ENCODE assay signal across 1 cellular context in the genomic region with DNA sequence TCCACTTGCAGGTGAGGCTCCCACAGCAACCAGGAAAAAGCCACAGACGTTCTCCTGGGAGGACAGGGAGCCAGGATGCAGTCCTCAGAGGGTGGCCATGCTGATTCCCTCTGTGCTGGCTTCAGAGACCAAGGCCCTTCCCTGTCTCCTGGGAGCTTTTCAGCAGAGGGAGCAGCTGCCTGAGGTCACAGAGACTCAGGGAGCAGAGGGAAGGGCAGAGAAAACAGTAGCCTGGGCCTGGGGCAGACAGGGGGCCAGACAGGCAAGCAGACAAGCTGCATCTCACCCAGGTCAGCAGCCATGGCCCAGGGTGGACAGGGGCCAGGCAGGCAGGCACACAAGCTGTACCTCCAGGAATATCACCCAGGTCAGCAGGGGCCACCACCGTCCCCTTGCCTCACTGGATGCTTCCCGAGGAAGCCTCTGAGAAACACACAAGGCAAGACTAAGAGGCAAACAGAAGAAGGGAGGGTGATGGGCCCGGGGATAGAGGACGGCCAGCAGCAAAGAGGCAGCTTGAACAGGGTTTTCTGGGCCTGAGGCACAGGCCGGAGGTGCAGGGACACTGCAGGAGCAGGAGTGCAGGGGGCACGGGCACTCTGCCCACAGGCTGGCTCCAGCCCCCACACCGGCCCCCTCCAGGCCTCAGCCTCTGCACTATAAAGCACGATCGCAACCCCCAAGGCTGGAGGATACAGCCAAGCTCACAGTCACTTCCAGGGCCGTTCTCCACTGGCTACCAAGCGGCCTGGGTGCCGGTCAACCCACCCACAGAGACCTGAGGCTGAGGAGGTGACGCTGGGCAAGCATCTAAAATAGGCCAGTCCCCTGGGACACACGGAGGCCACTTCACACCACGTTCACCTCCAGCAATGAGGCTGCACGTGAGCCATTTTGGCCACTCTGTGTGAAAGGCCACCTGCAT.
TF ChIP-seq lines count a peak whose summit lies in the region.

No MANE protein-coding gene starts in this region.

TF ChIP-seq in HEK293, 187 proteins besides CTCF, POLR2A, EP300 and RAD21 (continued from another document):
- TF ChIP-seq, protein P1, sequence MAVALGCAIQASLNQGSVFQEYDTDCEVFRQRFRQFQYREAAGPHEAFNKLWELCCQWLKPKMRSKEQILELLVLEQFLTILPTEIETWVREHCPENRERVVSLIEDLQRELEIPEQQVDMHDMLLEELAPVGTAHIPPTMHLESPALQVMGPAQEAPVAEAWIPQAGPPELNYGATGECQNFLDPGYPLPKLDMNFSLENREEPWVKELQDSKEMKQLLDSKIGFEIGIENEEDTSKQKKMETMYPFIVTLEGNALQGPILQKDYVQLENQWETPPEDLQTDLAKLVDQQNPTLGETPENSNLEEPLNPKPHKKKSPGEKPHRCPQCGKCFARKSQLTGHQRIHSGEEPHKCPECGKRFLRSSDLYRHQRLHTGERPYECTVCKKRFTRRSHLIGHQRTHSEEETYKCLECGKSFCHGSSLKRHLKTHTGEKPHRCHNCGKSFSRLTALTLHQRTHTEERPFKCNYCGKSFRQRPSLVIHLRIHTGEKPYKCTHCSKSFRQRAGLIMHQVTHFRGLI (tag by site-specific recombination; IDR thresholded peaks at IDR 0.05), result no peak
- TF ChIP-seq ZNF221 (tag by site-specific recombination; IDR thresholded peaks at IDR 0.05; ENCODE audit: borderline replicate concordance) (no peak), SCRT1 (tag by site-specific recombination; IDR thresholded peaks at IDR 0.05; ENCODE audit: borderline replicate concordance) (no peak), MEIS1 (CRISPR knock-in tag; IDR thresholded peaks at IDR 0.05; ENCODE audit: borderline replicate concordance) (no peak), ZNF132 (tag by site-specific recombination; IDR thresholded peaks at IDR 0.05; ENCODE audit: borderline replicate concordance) (no peak), MZF1 (tag by site-specific recombination; IDR thresholded peaks at IDR 0.05; ENCODE audit: borderline replicate concordance) (no peak), ZEB2 (tag by site-specific recombination; IDR thresholded peaks at IDR 0.05) (no peak), ZNF501 (tag by site-specific recombination; IDR thresholded peaks at IDR 0.05) (no peak), ZNF133 (tag by site-specific recombination; IDR thresholded peaks at IDR 0.05) (no peak), PATZ1 (tag by site-specific recombination; IDR thresholded peaks at IDR 0.05) (no peak), ZNF610 (tag by site-specific recombination; IDR thresholded peaks at IDR 0.05; ENCODE audit: borderline replicate concordance) (no peak), RBAK (tag by site-specific recombination; IDR thresholded peaks at IDR 0.05) (no peak), ZNF777 (tag by site-specific recombination; IDR thresholded peaks at IDR 0.05; ENCODE audit: borderline replicate concordance) (no peak), GLIS2 (tag by site-specific recombination; IDR thresholded peaks at IDR 0.05) (peak; percentile 48; the same call in 1 of the 2 replicates), ZNF76 (tag by site-specific recombination; IDR thresholded peaks at IDR 0.05; ENCODE audit: borderline replicate concordance, low read depth) (no peak), IKZF3 (tag by site-specific recombination; IDR thresholded peaks at IDR 0.05) (0 out of 2 replicates have a peak, but pooled peaks have one; percentile 13), ZNF214 (tag by site-specific recombination; IDR thresholded peaks at IDR 0.05; ENCODE audit: borderline replicate concordance) (no peak), ZNF670 (tag by site-specific recombination; IDR thresholded peaks at IDR 0.05; ENCODE audit: low read depth) (no peak), ZNF558 (tag by site-specific recombination; IDR thresholded peaks at IDR 0.05) (no peak), ZNF571 (tag by site-specific recombination; IDR thresholded peaks at IDR 0.05) (no peak), REPIN1 (tag by site-specific recombination; IDR thresholded peaks at IDR 0.05; ENCODE audit: low read depth) (no peak), ZNF266 (tag by site-specific recombination; IDR thresholded peaks at IDR 0.05; ENCODE audit: low read depth) (no peak), EGR2 (tag by site-specific recombination; IDR thresholded peaks at IDR 0.05; ENCODE audit: low read depth) (0 out of 2 replicates have a peak, but pooled peaks have one; percentile 12)
- TF ChIP-seq, protein P2, sequence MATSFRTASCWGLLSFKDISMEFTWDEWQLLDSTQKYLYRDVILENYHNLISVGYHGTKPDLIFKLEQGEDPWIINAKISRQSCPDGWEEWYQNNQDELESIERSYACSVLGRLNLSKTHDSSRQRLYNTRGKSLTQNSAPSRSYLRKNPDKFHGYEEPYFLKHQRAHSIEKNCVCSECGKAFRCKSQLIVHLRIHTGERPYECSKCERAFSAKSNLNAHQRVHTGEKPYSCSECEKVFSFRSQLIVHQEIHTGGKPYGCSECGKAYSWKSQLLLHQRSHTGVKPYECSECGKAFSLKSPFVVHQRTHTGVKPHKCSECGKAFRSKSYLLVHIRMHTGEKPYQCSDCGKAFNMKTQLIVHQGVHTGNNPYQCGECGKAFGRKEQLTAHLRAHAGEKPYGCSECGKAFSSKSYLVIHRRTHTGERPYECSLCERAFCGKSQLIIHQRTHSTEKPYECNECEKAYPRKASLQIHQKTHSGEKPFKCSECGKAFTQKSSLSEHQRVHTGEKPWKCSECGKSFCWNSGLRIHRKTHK (tag by site-specific recombination; IDR thresholded peaks at IDR 0.05), result no peak
- TF ChIP-seq, protein P3, sequence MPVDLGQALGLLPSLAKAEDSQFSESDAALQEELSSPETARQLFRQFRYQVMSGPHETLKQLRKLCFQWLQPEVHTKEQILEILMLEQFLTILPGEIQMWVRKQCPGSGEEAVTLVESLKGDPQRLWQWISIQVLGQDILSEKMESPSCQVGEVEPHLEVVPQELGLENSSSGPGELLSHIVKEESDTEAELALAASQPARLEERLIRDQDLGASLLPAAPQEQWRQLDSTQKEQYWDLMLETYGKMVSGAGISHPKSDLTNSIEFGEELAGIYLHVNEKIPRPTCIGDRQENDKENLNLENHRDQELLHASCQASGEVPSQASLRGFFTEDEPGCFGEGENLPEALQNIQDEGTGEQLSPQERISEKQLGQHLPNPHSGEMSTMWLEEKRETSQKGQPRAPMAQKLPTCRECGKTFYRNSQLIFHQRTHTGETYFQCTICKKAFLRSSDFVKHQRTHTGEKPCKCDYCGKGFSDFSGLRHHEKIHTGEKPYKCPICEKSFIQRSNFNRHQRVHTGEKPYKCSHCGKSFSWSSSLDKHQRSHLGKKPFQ (tag by site-specific recombination; IDR thresholded peaks at IDR 0.05), result peak; percentile 83
- TF ChIP-seq, protein P4, sequence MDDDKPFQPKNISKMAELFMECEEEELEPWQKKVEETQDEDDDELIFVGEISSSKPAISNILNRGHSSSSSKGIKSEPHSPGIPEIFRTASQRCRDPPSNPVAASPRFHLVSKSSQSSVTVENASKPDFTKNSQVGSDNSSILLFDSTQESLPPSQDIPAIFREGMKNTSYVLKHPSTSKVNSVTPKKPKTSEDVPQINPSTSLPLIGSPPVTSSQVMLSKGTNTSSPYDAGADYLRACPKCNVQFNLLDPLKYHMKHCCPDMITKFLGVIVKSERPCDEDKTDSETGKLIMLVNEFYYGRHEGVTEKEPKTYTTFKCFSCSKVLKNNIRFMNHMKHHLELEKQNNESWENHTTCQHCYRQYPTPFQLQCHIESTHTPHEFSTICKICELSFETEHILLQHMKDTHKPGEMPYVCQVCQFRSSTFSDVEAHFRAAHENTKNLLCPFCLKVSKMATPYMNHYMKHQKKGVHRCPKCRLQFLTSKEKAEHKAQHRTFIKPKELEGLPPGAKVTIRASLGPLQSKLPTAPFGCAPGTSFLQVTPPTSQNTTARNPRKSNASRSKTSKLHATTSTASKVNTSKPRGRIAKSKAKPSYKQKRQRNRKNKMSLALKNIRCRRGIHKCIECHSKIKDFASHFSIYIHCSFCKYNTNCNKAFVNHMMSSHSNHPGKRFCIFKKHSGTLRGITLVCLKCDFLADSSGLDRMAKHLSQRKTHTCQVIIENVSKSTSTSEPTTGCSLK (tag by site-specific recombination; IDR thresholded peaks at IDR 0.05), result no peak
